In genomic region chr11:748007-748359, GRCh38 we compare ENCODE assay signal across 8 cellular contexts. TPM values are rescaled to one million over a fixed set of nuclear protein-coding genes. Genes with fewer than 3 reads are reported as not detected.
DNase-seq lines count a peak whose midpoint lies in the region; ATAC-seq and TF ChIP-seq lines count a peak whose summit lies in the region.

No MANE protein-coding gene starts in this region.

- H3K27me3 ChIP-seq in AG04450 (ENCODE audit: control insufficient read depth, insufficient read depth, low read length) = no peaks in the 10 kb centered on the region
- H3K27me3 ChIP-seq in duodenal mucosa (ENCODE audit: control insufficient read depth in 1 of 2, insufficient read depth in 2 of 2, low read length in 2 of 2) = no peaks in the 10 kb centered on the region
- no peaks in the 10 kb centered on the region for H3K27me3 ChIP-seq in muscle layer of colon (ENCODE audit: control insufficient read depth in 1 of 2, insufficient read depth in 2 of 2, low read length in 2 of 2)

- H3K36me3 ChIP-seq in duodenal mucosa (ENCODE audit: control insufficient read depth in 1 of 2, insufficient read depth in 2 of 2, low read length in 2 of 2) (peaks cover 0 to 3% of the 10 kb centered on the region in 2 donors), muscle layer of colon (ENCODE audit: insufficient read depth, low read length) (no peaks in the 10 kb centered on the region)

- CTCF ChIA-PET in AG04450 (lab: Charles Lee) = interaction anchor here (0.9 to 1.1 kb wide), 2 partner anchors 20 to 86 kb away, joined by 3 to 4 read pairs; no protein-coding TSS in a partner anchor

- ATAC-seq in GM19438 (IDR thresholded peaks at IDR 0.05; ENCODE audit: low read depth, unreplicated experiment) (peak; percentile 21), HG03442 (IDR thresholded peaks at IDR 0.05; ENCODE audit: unreplicated experiment) (no peak), HG03378 (IDR thresholded peaks at IDR 0.05; ENCODE audit: unreplicated experiment) (no peak)

- H3K4me3 ChIP-seq in AG04450 (ENCODE audit: low read depth, low read length) = peak overlapping the region; percentile 81
- H3K4me3 ChIP-seq in NB4 (ENCODE audit: low read depth, low read length) = peak overlapping the region; percentile 85
- peak overlapping the region; percentile 82 to 83 for H3K4me3 ChIP-seq in duodenal mucosa (ENCODE audit: low read depth in 1 of 2, low read length in 2 of 2)
- H3K4me3 ChIP-seq in muscle layer of colon (ENCODE audit: low read depth in 1 of 2, low read length in 2 of 2) = peak overlapping the region; percentile 71 to 80

- POLR2A ChIA-PET in AG04450 (lab: Yijun Ruan, JAX) = interaction anchor here (0.6 to 2.3 kb wide), 5 partner anchors 9 to 1362 kb away, joined by 3 to 10 read pairs (median 6); partner anchors contain the start of genes DEAF1 and TMEM80

- DNase-seq in AG04450 (ENCODE audit: low read depth, low spot score) (no peak), NB4 (ENCODE audit: low read depth) (peak; percentile 57), NCI-H2171 treated with DMSO at 0.1 percent for 48 hours (lab: John Stamatoyannopoulos, UW) (no peak)

- no peak for TF ChIP-seq CTCF in AG04450 (IDR thresholded peaks at IDR 0.05; ENCODE audit: low read depth, low read length)
- no peak for TF ChIP-seq CTCF in NB4 (IDR thresholded peaks at IDR 0.05; ENCODE audit: low read depth, low read length)

- H3K27ac ChIP-seq in AG04450 (ENCODE audit: low read depth, low read length) = peak overlapping the region; percentile 74
- H3K27ac ChIP-seq in duodenal mucosa (ENCODE audit: low read depth, low read length) = peak overlapping the region; percentile 50
- H3K27ac ChIP-seq in muscle layer of colon (ENCODE audit: low read depth, low read length) = peak overlapping the region; percentile 32

- H3K9ac ChIP-seq in duodenal mucosa (ENCODE audit: low read depth in 1 of 2, low read length in 2 of 2) = peak overlapping the region; percentile 73 to 86
- no peak overlapping the region for H3K9ac ChIP-seq in muscle layer of colon (ENCODE audit: low read length)

- H3K9me3 ChIP-seq in AG04450 (ENCODE audit: control insufficient read depth, insufficient read depth, low read length) (no peaks in the 10 kb centered on the region; the same call in 1 of the 2 replicates), duodenal mucosa (ENCODE audit: control insufficient read depth in 1 of 2, low read length in 2 of 2) (no peaks in the 10 kb centered on the region), muscle layer of colon (ENCODE audit: low read length) (no peaks in the 10 kb centered on the region)

- peaks cover 16 to 27% of the 10 kb centered on the region in 2 donors for H3K4me1 ChIP-seq in duodenal mucosa (ENCODE audit: control insufficient read depth in 1 of 2, insufficient read depth in 2 of 2, low read length in 2 of 2)
- H3K4me1 ChIP-seq in muscle layer of colon (ENCODE audit: insufficient read depth, low read length) = peaks cover 16% of the 10 kb centered on the region

- no peak for TF ChIP-seq POLR2A in NB4 (IDR thresholded peaks at IDR 0.05; ENCODE audit: extremely low read depth, insufficient read length)

RNA-seq across cellular contexts. Expression of gene TALDO1, which starts 0.7 kb away (rescaled TPM):
- polyA plus RNA-seq in AG04450 (2011; rRNA removed) = 242 and 286 TPM in 2 replicates
- 98.9 and 103 TPM in 2 replicates for polyA minus RNA-seq in AG04450 (2011; rRNA and poly(A)+ RNA removed)

RNA-seq across cellular contexts. Expression of gene GATD1, which starts 29.3 kb away (rescaled TPM):
- 15.0 and 18.8 TPM in 2 replicates for polyA plus RNA-seq in AG04450 (2011; rRNA removed)
- polyA minus RNA-seq in AG04450 (2011; rRNA and poly(A)+ RNA removed) = 9.3 and 11.7 TPM in 2 replicates

RNA-seq across cellular contexts. Expression of gene CEND1, which starts 41.9 kb away (rescaled TPM):
- polyA plus RNA-seq in AG04450 (2011; rRNA removed) = 0.55 and 1.1 TPM in 2 replicates
- polyA minus RNA-seq in AG04450 (2011; rRNA and poly(A)+ RNA removed) = 0.30 and 0.46 TPM in 2 replicates

RNA-seq across cellular contexts. Expression of gene EPS8L2, which starts 42.0 kb away (rescaled TPM):
- polyA plus RNA-seq in AG04450 (2011; rRNA removed) = 11.0 and 17.0 TPM in 2 replicates
- polyA minus RNA-seq in AG04450 (2011; rRNA and poly(A)+ RNA removed) = 12.7 and 13.4 TPM in 2 replicates

RNA-seq across cellular contexts. Expression of gene SLC25A22, which starts 50.1 kb away (rescaled TPM):
- 11.3 and 11.5 TPM in 2 replicates for polyA plus RNA-seq in AG04450 (2011; rRNA removed)
- polyA minus RNA-seq in AG04450 (2011; rRNA and poly(A)+ RNA removed) = 8.6 and 14.8 TPM in 2 replicates
